1 cellular context compared by ENCODE assay signal in genomic region chr9:124511891-124512805, GRCh38.
TF ChIP-seq lines count a peak whose summit lies in the region.

No MANE protein-coding gene starts in this region.

TF ChIP-seq in K562, 482 proteins besides CTCF, POLR2A, EP300 and RAD21 (continued from another document):
- TF ChIP-seq, protein P1, sequence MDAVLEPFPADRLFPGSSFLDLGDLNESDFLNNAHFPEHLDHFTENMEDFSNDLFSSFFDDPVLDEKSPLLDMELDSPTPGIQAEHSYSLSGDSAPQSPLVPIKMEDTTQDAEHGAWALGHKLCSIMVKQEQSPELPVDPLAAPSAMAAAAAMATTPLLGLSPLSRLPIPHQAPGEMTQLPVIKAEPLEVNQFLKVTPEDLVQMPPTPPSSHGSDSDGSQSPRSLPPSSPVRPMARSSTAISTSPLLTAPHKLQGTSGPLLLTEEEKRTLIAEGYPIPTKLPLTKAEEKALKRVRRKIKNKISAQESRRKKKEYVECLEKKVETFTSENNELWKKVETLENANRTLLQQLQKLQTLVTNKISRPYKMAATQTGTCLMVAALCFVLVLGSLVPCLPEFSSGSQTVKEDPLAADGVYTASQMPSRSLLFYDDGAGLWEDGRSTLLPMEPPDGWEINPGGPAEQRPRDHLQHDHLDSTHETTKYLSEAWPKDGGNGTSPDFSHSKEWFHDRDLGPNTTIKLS (IDR thresholded peaks at IDR 0.05; ENCODE audit: borderline replicate concordance, low read depth): peak; percentile 20; the same call in 1 of the 2 replicates
- TF ChIP-seq, protein P2, sequence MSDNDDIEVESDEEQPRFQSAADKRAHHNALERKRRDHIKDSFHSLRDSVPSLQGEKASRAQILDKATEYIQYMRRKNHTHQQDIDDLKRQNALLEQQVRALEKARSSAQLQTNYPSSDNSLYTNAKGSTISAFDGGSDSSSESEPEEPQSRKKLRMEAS (CRISPR knock-in tag; IDR thresholded peaks at IDR 0.05): peak; percentile 97
- peak; percentile 63 to 79 for TF ChIP-seq E2F6 (IDR thresholded peaks at IDR 0.05; ENCODE audit: borderline replicate concordance in 1 of 2, extremely low read depth in 1 of 2, insufficient read depth in 1 of 2, insufficient read length in 1 of 2, low read depth in 1 of 2, low read length in 1 of 2, poor library complexity in 1 of 2, severe bottlenecking in 1 of 2)
- no peak for TF ChIP-seq ZNF41 (CRISPR knock-in tag; conservative IDR thresholded peaks at IDR 0.05)
- TF ChIP-seq ZNF436 (CRISPR knock-in tag; IDR thresholded peaks at IDR 0.05): no peak
- no peak for TF ChIP-seq TCFL5 (CRISPR knock-in tag; conservative IDR thresholded peaks at IDR 0.05)
- no peak for TF ChIP-seq ZNF644 (tag; IDR thresholded peaks at IDR 0.05; ENCODE audit: low read depth)
- no peak for TF ChIP-seq IRF2 (CRISPR knock-in tag; IDR thresholded peaks at IDR 0.05)
- peak; percentile 85 for TF ChIP-seq ARID1B (IDR thresholded peaks at IDR 0.05)
- peak; percentile 63 for TF ChIP-seq POLR2G (IDR thresholded peaks at IDR 0.05; ENCODE audit: low read depth, low read length)
- no peak for TF ChIP-seq CTBP1 (IDR thresholded peaks at IDR 0.05; ENCODE audit: borderline replicate concordance)
- TF ChIP-seq ZNF75A (CRISPR knock-in tag; IDR thresholded peaks at IDR 0.05): no peak
- no peak for TF ChIP-seq JUNB (CRISPR knock-in tag; conservative IDR thresholded peaks at IDR 0.05)
- TF ChIP-seq ZNF324 (CRISPR knock-in tag; IDR thresholded peaks at IDR 0.05): no peak
- TF ChIP-seq VEZF1 (CRISPR knock-in tag; IDR thresholded peaks at IDR 0.05): peak; percentile 76
- peak; percentile 31; the same call in 1 of the 2 replicates for TF ChIP-seq NKRF (IDR thresholded peaks at IDR 0.05; ENCODE audit: borderline replicate concordance)
- peak; percentile 57 for TF ChIP-seq ZBTB2 (IDR thresholded peaks at IDR 0.05)
- TF ChIP-seq ILK (tag; IDR thresholded peaks at IDR 0.05; ENCODE audit: borderline replicate concordance, low read depth): no peak
- peak; percentile 45 for TF ChIP-seq RBFOX2 (IDR thresholded peaks at IDR 0.05; ENCODE audit: low read depth, low read length)
- TF ChIP-seq CBX5 (IDR thresholded peaks at IDR 0.05; ENCODE audit: borderline replicate concordance, low read depth): no peak
- peak; percentile 84 for TF ChIP-seq L3MBTL2 (IDR thresholded peaks at IDR 0.05)
- TF ChIP-seq ZNF407 (IDR thresholded peaks at IDR 0.05; ENCODE audit: low read depth): peak; percentile 34; the same call in 1 of the 2 replicates
- TF ChIP-seq NR1H2 (CRISPR knock-in tag; IDR thresholded peaks at IDR 0.05): no peak
- TF ChIP-seq CCNT2 (IDR thresholded peaks at IDR 0.05; ENCODE audit: borderline replicate concordance, extremely low read depth, insufficient read length, low read depth, low read length): peak; percentile 38
- TF ChIP-seq BDP1 (IDR thresholded peaks at IDR 0.05; ENCODE audit: insufficient read depth, insufficient read length): no peak
